15 cellular contexts compared by ENCODE assay signal in the genomic region with DNA sequence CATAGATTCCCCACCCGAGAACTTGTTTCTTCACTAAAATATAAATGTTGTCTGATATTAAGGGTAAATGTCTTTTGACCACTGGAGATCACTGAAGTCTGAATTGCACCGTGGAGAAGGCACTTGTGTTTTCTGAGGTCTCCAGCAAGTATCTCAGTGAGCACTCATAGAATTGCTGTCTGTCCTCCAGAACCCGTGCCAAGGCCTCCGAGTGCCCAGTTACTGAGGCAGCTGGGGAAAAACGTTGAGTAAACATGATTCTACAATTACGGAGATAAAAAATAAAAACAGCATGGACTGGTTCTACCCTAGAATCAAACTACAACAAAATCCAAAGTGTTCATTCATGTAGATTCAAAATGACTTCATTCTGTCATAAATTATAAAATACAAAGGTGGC.
A peak's percentile ranks its signal among the peaks of the same experiment; 100 is the strongest.
DNase-seq lines count a peak whose midpoint lies in the region; ATAC-seq and TF ChIP-seq lines count a peak whose summit lies in the region.
"Had no signal": no experiment of that assay in that cellular context is flagged by ENCODE, and none has a peak within 500 bp of the region (broad histone marks: within the 10 kb centered on the region; RNA-seq: fewer than 3 reads in every experiment).

No MANE protein-coding gene starts in this region.

- no peaks in the 10 kb centered on the region for H3K9me2 ChIP-seq in GM23248 (ENCODE audit: insufficient read depth)

- WGBS in GM23248 (ENCODE audit: low coverage in 1 of 2, low lambda C conversion rate in 2 of 2, missing lambda C conversion rate in 2 of 2), 2 experiments = 39 to 40% methylated on average over 6 of the region's 6 CpGs

- DNase-seq in GM23248 (peak; percentile 25), left cardiac atrium (peak; percentile 30)
- no peak for DNase-seq in stimulated activated CD8-positive, alpha-beta memory T cell treated with anti-CD3 and anti-CD28 coated beads, Interleukin-4, amount 100 ng/mL, for 48 hours
- DNase-seq in effector CD4-positive, alpha-beta T cell = no peak
- DNase-seq: activated CD8-positive, alpha-beta memory T cell treated with anti-CD3 and anti-CD28 coated beads, Interleukin-2, amount 50 U/mL, for 4 hours; effector memory CD4-positive, alpha-beta T cell; GDM1; HCEC 1CT; kidney glomerular epithelial cell; NCI-H1105; NCI-H510A had no signal

- peak overlapping the region; percentile 88 for H3K27ac ChIP-seq in GM23248
- H3K27ac ChIP-seq in VCaP = peak overlapping the region; percentile 58
- H3K27ac ChIP-seq in skeletal muscle tissue (ENCODE audit: low read depth, low read length) = peak overlapping the region; percentile 58

- 0 out of 2 replicates have a peak, but pooled peaks cover 8% of the 10 kb centered on the region for H3K79me2 ChIP-seq in GM23248 (ENCODE audit: insufficient read depth)

- peaks cover 58% of the 10 kb centered on the region for H3F3A ChIP-seq in GM23248 (ENCODE audit: insufficient read depth)

- H3K4me2 ChIP-seq in GM23248 (ENCODE audit: unreplicated experiment) = no peak overlapping the region

- H3K4me3 ChIP-seq in GM23248 (no peak overlapping the region), skeletal muscle tissue (ENCODE audit: low read length in 3 of 3) (no peak overlapping the region)

- intact Hi-C loops in left cardiac atrium (cut with DNase I) = no loop called here

- H3K9ac ChIP-seq in GM23248 = no peak overlapping the region
- no peak overlapping the region for H3K9ac ChIP-seq in skeletal muscle tissue (ENCODE audit: low read depth in 1 of 3, low read length in 3 of 3)

- H3K27me3 ChIP-seq in GM23248 (replicated peaks; ENCODE audit: insufficient read depth) = no peaks in the 10 kb centered on the region
- no peaks in the 10 kb centered on the region for H3K27me3 ChIP-seq in skeletal muscle tissue (ENCODE audit: control insufficient read depth in 3 of 3, insufficient read depth in 3 of 3, low read length in 3 of 3)

- TF ChIP-seq CTCF in VCaP (conservative IDR thresholded peaks at IDR 0.05) = no peak

- H3K4me1 ChIP-seq in GM23248 (ENCODE audit: insufficient read depth) (peaks cover 39% of the 10 kb centered on the region), skeletal muscle tissue (ENCODE audit: control insufficient read depth in 3 of 3, insufficient read depth in 3 of 3, low read length in 3 of 3) (peaks cover 18 to 31% (median 22%) of the 10 kb centered on the region in 3 donors)

- H3K36me3 ChIP-seq in GM23248 (ENCODE audit: low read depth) (peaks cover 78% of the 10 kb centered on the region), skeletal muscle tissue (ENCODE audit: control insufficient read depth in 3 of 3, insufficient read depth in 3 of 3, low read length in 3 of 3) (peaks cover 17 to 52% (median 42%) of the 10 kb centered on the region in 3 donors)

- no peak overlapping the region for H2AFZ ChIP-seq in GM23248

- in situ Hi-C loops in GM23248 (cut with MboI) = no loop called here

- no peaks in the 10 kb centered on the region for H4K20me1 ChIP-seq in GM23248 (ENCODE audit: insufficient read depth)

- H3K9me3 ChIP-seq in GM23248 (ENCODE audit: low read depth) (no peaks in the 10 kb centered on the region), skeletal muscle tissue (ENCODE audit: control insufficient read depth in 3 of 3, low read length in 3 of 3) (no peaks in the 10 kb centered on the region)

- no peak for ATAC-seq in left cardiac atrium
- ATAC-seq in HG02571 (IDR thresholded peaks at IDR 0.05; ENCODE audit: unreplicated experiment) = no peak
- ATAC-seq in activated CD4-positive, CD25-positive, alpha-beta regulatory T cell treated with anti-CD3 and anti-CD28 coated beads, Interleukin-2, amount 50 U/mL, for 24 hours = no peak

Comparison
In these comparisons a context has a peak if more than half of its experiments do, and no peak if none do; other contexts are left out.
1. DNase-seq: peak in GM23248 (single experiment) and left cardiac atrium (single experiment); none in stimulated activated CD8-positive, alpha-beta memory T cell treated with anti-CD3 and anti-CD28 coated beads, Interleukin-4, amount 100 ng/mL, for 48 hours (single experiment) and effector CD4-positive, alpha-beta T cell (single experiment).
2. Peak in every context shown above with its lines, with median percentiles within 50 percentile points of each other: H3K27ac ChIP-seq.